Comparison of ENCODE assay signal across 18 cellular contexts in genomic region chr17:45681706-45682105, GRCh38.
DNase-seq lines count a peak whose midpoint lies in the region; ATAC-seq and TF ChIP-seq lines count a peak whose summit lies in the region.
"Had no signal": no experiment of that assay in that cellular context is flagged by ENCODE, and none has a peak within 500 bp of the region (broad histone marks: within the 10 kb centered on the region; RNA-seq: fewer than 3 reads in every experiment).

No MANE protein-coding gene starts in this region.

- TF ChIP-seq CTCF in GM23338 (conservative IDR thresholded peaks at IDR 0.05; ENCODE audit: low read depth in 2 of 2) (no peak), WTC11 (IDR thresholded peaks at IDR 0.05) (no peak), retinal pigment epithelial cell (conservative IDR thresholded peaks at IDR 0.05; ENCODE audit: low read depth, low read length) (no peak)

- H3K4me3 Mint-ChIP-seq in GM23338, result no peak overlapping the region
- no peak overlapping the region for H3K4me3 Mint-ChIP-seq in WTC11
- H3K4me3 Mint-ChIP-seq: CD4-positive, alpha-beta T cell; HFFc6 had no signal

- H3K4me3 ChIP-seq in GM23338 (no peak overlapping the region), retinal pigment epithelial cell (ENCODE audit: low read length) (no peak overlapping the region)
- H3K4me3 ChIP-seq: GM23248, K562 had no signal

- no peaks in the 10 kb centered on the region for H3F3A ChIP-seq in GM23338 (replicated peaks; ENCODE audit: low read depth)

- DNase-seq in G401 (ENCODE audit: low spot score) (peak; percentile 38), GM23338 (ENCODE audit: low spot score) (no peak), WTC11 (ENCODE audit: low spot score) (no peak), retinal pigment epithelial cell (ENCODE audit: low read depth) (peak; percentile 18), Kasumi-1 (lab: John Stamatoyannopoulos, UW) (no peak)
- DNase-seq: ACHN; AML-193; Caco-2; CD4-positive, alpha-beta T cell; GDM1; GM23248; H7; HFFc6; IMR-90 had no signal

- H3K27ac ChIP-seq in GM23338 (ENCODE audit: low read depth), result no peak overlapping the region
- H3K27ac ChIP-seq: C4-2B, GM23248 had no signal

- in situ Hi-C loops in G401 (cut with HindIII; ENCODE audit: low sequenced_read_pairs), result loop anchor here (25.0 kb wide), 1 partner anchor 181 kb away; no protein-coding TSS in a partner anchor

- peaks cover 5% of the 10 kb centered on the region; the same call in 1 of the 2 replicates for H3K4me1 ChIP-seq in GM23338 (ENCODE audit: insufficient read depth)
- H3K4me1 ChIP-seq: Caco-2 had no signal

- H3K36me3 ChIP-seq in GM23338 (ENCODE audit: insufficient read depth), result no peaks in the 10 kb centered on the region

- no peaks in the 10 kb centered on the region for H4K20me1 ChIP-seq in GM23338 (replicated peaks; ENCODE audit: insufficient read depth)

- H3K27me3 Mint-ChIP-seq in GM23338 (ENCODE audit: insufficient read depth, low read depth, poor library complexity), result peaks cover 2% of the 10 kb centered on the region
- H3K27me3 Mint-ChIP-seq in WTC11 (ENCODE audit: low read depth), result no peaks in the 10 kb centered on the region; the same call in 1 of the 2 replicates

- H3K27me3 ChIP-seq in GM23338 (ENCODE audit: insufficient read depth), result no peaks in the 10 kb centered on the region

- H2AFZ ChIP-seq in GM23338, result no peak overlapping the region
- H2AFZ ChIP-seq: GM23248 had no signal

- no peak; the same call in 2 of the 3 replicates for ATAC-seq in GM23338
- ATAC-seq in WTC11, result no peak; the same call in 1 of the 2 replicates
- ATAC-seq in HG02852 (IDR thresholded peaks at IDR 0.05; ENCODE audit: unreplicated experiment), result no peak
- ATAC-seq: HCT116, K562 had no signal

- H3K9me2 ChIP-seq in GM23338 (ENCODE audit: insufficient read depth), result no peaks in the 10 kb centered on the region

- H3K4me1 Mint-ChIP-seq in GM23338 (peaks cover 12% of the 10 kb centered on the region), WTC11 (peaks cover 13% of the 10 kb centered on the region)

- H3K27ac Mint-ChIP-seq in GM23338, result no peak overlapping the region
- no peak overlapping the region for H3K27ac Mint-ChIP-seq in WTC11
- H3K27ac Mint-ChIP-seq: CD4-positive, alpha-beta T cell; HFFc6 had no signal

- H3K4me2 ChIP-seq in GM23338, result peak overlapping the region; percentile 21; the same call in 1 of the 2 replicates

- CTCF ChIA-PET in WTC11 (lab: Charles Lee), result interaction anchor here (0.9 to 2.1 kb wide), 3 partner anchors 33 to 41 kb away, joined by 6 to 7 read pairs (median 7); no protein-coding TSS in a partner anchor

- POLR2A ChIA-PET in WTC11 (lab: Charles Lee), result no interaction called here

- H3K79me2 ChIP-seq in GM23338 (replicated peaks; ENCODE audit: insufficient read depth), result no peaks in the 10 kb centered on the region

- no peaks in the 10 kb centered on the region for H3K36me3 Mint-ChIP-seq in GM23338 (ENCODE audit: low read depth)
- no peaks in the 10 kb centered on the region for H3K36me3 Mint-ChIP-seq in WTC11

- no peaks in the 10 kb centered on the region for H3K9me3 Mint-ChIP-seq in GM23338
- H3K9me3 Mint-ChIP-seq in WTC11, result 0 out of 2 replicates have a peak, but pooled peaks cover 4% of the 10 kb centered on the region
- H3K9me3 Mint-ChIP-seq: CD4-positive, alpha-beta T cell had no signal

TF ChIP-seq in GM23338, 12 proteins besides CTCF, POLR2A, EP300 and RAD21:
- TF ChIP-seq ZNF331 (CRISPR knock-in tag; IDR thresholded peaks at IDR 0.05; ENCODE audit: low read depth) (no peak), EZH2 (IDR thresholded peaks at IDR 0.05; ENCODE audit: low read depth, unreplicated experiment) (no peak), STAT1 (IDR thresholded peaks at IDR 0.05; ENCODE audit: unreplicated experiment) (no peak)
- TF ChIP-seq, protein P1, sequence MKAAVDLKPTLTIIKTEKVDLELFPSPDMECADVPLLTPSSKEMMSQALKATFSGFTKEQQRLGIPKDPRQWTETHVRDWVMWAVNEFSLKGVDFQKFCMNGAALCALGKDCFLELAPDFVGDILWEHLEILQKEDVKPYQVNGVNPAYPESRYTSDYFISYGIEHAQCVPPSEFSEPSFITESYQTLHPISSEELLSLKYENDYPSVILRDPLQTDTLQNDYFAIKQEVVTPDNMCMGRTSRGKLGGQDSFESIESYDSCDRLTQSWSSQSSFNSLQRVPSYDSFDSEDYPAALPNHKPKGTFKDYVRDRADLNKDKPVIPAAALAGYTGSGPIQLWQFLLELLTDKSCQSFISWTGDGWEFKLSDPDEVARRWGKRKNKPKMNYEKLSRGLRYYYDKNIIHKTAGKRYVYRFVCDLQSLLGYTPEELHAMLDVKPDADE (IDR thresholded peaks at IDR 0.05), result no peak

TF ChIP-seq in WTC11, 78 proteins besides CTCF, POLR2A, EP300 and RAD21:
- TF ChIP-seq SMAD3 (CRISPR knock-in tag; IDR thresholded peaks at IDR 0.05; ENCODE audit: borderline replicate concordance) (no peak), FOXK1 (CRISPR knock-in tag; IDR thresholded peaks at IDR 0.05) (no peak), USF1 (CRISPR knock-in tag; IDR thresholded peaks at IDR 0.05) (0 out of 2 replicates have a peak, but pooled peaks have one; percentile 14)
- TF ChIP-seq, protein P2, sequence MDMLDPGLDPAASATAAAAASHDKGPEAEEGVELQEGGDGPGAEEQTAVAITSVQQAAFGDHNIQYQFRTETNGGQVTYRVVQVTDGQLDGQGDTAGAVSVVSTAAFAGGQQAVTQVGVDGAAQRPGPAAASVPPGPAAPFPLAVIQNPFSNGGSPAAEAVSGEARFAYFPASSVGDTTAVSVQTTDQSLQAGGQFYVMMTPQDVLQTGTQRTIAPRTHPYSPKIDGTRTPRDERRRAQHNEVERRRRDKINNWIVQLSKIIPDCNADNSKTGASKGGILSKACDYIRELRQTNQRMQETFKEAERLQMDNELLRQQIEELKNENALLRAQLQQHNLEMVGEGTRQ (CRISPR knock-in tag; IDR thresholded peaks at IDR 0.05), result peak; percentile 63

Comparison
In these comparisons a context has a peak if more than half of its experiments do, and no peak if none do; other contexts are left out.
1. DNase-seq: peak in G401 (single experiment) and retinal pigment epithelial cell (single experiment); none in GM23338 (single experiment), WTC11 (single experiment) and Kasumi-1 (0 of 2).